16 cellular contexts compared by ENCODE assay signal in the genomic region with DNA sequence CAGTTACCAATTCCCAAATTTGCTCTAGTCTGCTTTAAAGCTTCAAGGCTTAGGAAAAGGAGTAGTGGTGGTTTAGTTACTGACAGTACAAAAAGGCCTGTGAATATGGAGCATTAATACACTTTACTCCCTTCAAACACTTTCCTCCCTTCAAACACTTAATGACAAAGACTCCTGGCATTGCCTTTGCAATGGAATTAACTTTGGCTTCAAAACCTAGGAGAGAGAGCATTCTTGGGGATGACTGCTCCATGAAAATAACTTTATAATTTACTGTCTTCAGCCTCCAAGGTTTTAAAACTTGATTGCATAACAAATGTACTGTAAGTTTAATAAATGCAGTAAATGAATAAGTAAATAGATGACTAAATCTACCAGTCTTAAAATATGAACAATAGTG.
DNase-seq lines count a peak whose midpoint lies in the region; FAIRE-seq and TF ChIP-seq lines count a peak whose summit lies in the region.
"Had no signal": no experiment of that assay in that cellular context is flagged by ENCODE, and none has a peak within 500 bp of the region (broad histone marks: within the 10 kb centered on the region; RNA-seq: fewer than 3 reads in every experiment).

No MANE protein-coding gene starts in this region.

- H3K79me2 ChIP-seq in GM23248 (ENCODE audit: insufficient read depth) (no peaks in the 10 kb centered on the region), neural progenitor cell (ENCODE audit: low read depth) (peaks cover 19% of the 10 kb centered on the region)

- no peak overlapping the region for H3K27ac ChIP-seq in GM23248
- H3K27ac ChIP-seq in neural progenitor cell, result no peak overlapping the region
- H3K27ac ChIP-seq: RWPE1, SJCRH30 had no signal

- H3K4me1 Mint-ChIP-seq in neural progenitor cell, result peaks cover 11% of the 10 kb centered on the region

- TF ChIP-seq CTCF in AG09309 (IDR thresholded peaks at IDR 0.05; ENCODE audit: control insufficient read depth, insufficient read depth, low read depth, low read length, missing control alignments), result no peak
- no peak for TF ChIP-seq CTCF in neural progenitor cell (IDR thresholded peaks at IDR 0.05)

- H3K27me3 ChIP-seq in GM23248 (replicated peaks; ENCODE audit: insufficient read depth) (peaks cover 6% of the 10 kb centered on the region; the same call in 1 of the 2 replicates), neural progenitor cell (no peaks in the 10 kb centered on the region)
- H3K27me3 ChIP-seq: SJCRH30 had no signal

- in situ Hi-C loops in GM23248 (cut with MboI), result no loop called here

- no peak overlapping the region for H3K4me3 ChIP-seq in AG09309 (ENCODE audit: control insufficient read depth, low read depth, low read length)
- no peak overlapping the region for H3K4me3 ChIP-seq in GM23248
- H3K4me3 ChIP-seq in neural progenitor cell, result no peak overlapping the region
- H3K4me3 ChIP-seq: SJCRH30 had no signal

- no peak overlapping the region for H3K9ac ChIP-seq in GM23248
- H3K9ac ChIP-seq in neural progenitor cell, result no peak overlapping the region

- no peaks in the 10 kb centered on the region for H3K9me2 ChIP-seq in GM23248 (ENCODE audit: insufficient read depth)

- H3K27ac Mint-ChIP-seq in neural progenitor cell, result no peak overlapping the region

- H3K4me2 ChIP-seq in GM23248 (ENCODE audit: unreplicated experiment) (no peak overlapping the region), neural progenitor cell (peak overlapping the region; percentile 29)

- peaks cover 2% of the 10 kb centered on the region for H3K36me3 Mint-ChIP-seq in neural progenitor cell

- no peak overlapping the region for H3K4me3 Mint-ChIP-seq in neural progenitor cell

- FAIRE-seq in endometrium (lab: Jason Lieb, UNC), result peak; percentile 48

- H2AFZ ChIP-seq in GM23248 (no peak overlapping the region), neural progenitor cell (replicated peaks) (no peak overlapping the region)

- H3K27me3 Mint-ChIP-seq in neural progenitor cell (ENCODE audit: insufficient read depth, low read depth), result peaks cover 3% of the 10 kb centered on the region

- DNase-seq in AG09309 (ENCODE audit: low read depth) (peak; percentile 53), GM23248 (peak; percentile 69), neural progenitor cell (ENCODE audit: low spot score) (no peak), cerebellar cortex (ENCODE audit: low spot score) (no peak), NCI-H1105 (lab: John Stamatoyannopoulos, UW) (no peak), NCI-H510A (lab: John Stamatoyannopoulos, UW) (no peak)
- DNase-seq in stimulated activated CD4-positive, alpha-beta T cell treated with anti-CD3 and anti-CD28 coated beads, Interleukin-2, amount 100 ng/mL, for 48 hours, result no peak
- DNase-seq: AML-193, COR-L47, NCI-H187 treated with DMSO at 0.1 percent for 48 hours, NCI-H446, NCI-H82, PC-3, SJCRH30 had no signal

- H3K9me3 Mint-ChIP-seq in neural progenitor cell, result no peaks in the 10 kb centered on the region

- H3K9me3 ChIP-seq in GM23248 (ENCODE audit: low read depth) (no peaks in the 10 kb centered on the region), neural progenitor cell (ENCODE audit: low read depth) (no peaks in the 10 kb centered on the region)
- H3K9me3 ChIP-seq: SJCRH30 had no signal

- H3K36me3 ChIP-seq in GM23248 (ENCODE audit: low read depth) (no peaks in the 10 kb centered on the region), neural progenitor cell (no peaks in the 10 kb centered on the region)
- H3K36me3 ChIP-seq: SJCRH30 had no signal

- H3F3A ChIP-seq in GM23248 (ENCODE audit: insufficient read depth) (peaks cover 28% of the 10 kb centered on the region), neural progenitor cell (ENCODE audit: low read depth) (peaks cover 4% of the 10 kb centered on the region)

- H3K4me1 ChIP-seq in GM23248 (ENCODE audit: insufficient read depth) (peaks cover 40% of the 10 kb centered on the region), neural progenitor cell (peaks cover 44% of the 10 kb centered on the region)
- H3K4me1 ChIP-seq: SJCRH30 had no signal

- H4K20me1 ChIP-seq in GM23248 (ENCODE audit: insufficient read depth), result no peaks in the 10 kb centered on the region
- H4K20me1 ChIP-seq in neural progenitor cell (ENCODE audit: low read depth), result no peaks in the 10 kb centered on the region

Comparison
In these comparisons a context has a peak if more than half of its experiments do, and no peak if none do; other contexts are left out.
1. DNase-seq: peak in AG09309 (single experiment) and GM23248 (single experiment); none in neural progenitor cell (single experiment), stimulated activated CD4-positive, alpha-beta T cell treated with anti-CD3 and anti-CD28 coated beads, Interleukin-2, amount 100 ng/mL, for 48 hours (0 of 2), cerebellar cortex (single experiment), NCI-H1105 (single experiment) and NCI-H510A (single experiment).